In genomic region chr11:6724013-6724412, GRCh38 we compare ENCODE assay signal across 29 cellular contexts. TPM values are rescaled to one million over a fixed set of nuclear protein-coding genes. Genes with fewer than 3 reads are reported as not detected.
A peak's percentile ranks its signal among the peaks of the same experiment; 100 is the strongest.
DNase-seq lines count a peak whose midpoint lies in the region; ATAC-seq, FAIRE-seq and TF ChIP-seq lines count a peak whose summit lies in the region.
"Had no signal": no experiment of that assay in that cellular context is flagged by ENCODE, and none has a peak within 500 bp of the region (broad histone marks: within the 10 kb centered on the region; RNA-seq: fewer than 3 reads in every experiment).

No MANE protein-coding gene starts in this region.

- H3K9me3 ChIP-seq in right lobe of liver (no peaks in the 10 kb centered on the region), HepG2 (ENCODE audit: low read length) (no peaks in the 10 kb centered on the region), endothelial cell of umbilical vein (replicated peaks; ENCODE audit: control insufficient read depth, insufficient read depth, low read length) (no peaks in the 10 kb centered on the region)
- H3K9me3 ChIP-seq: SJCRH30 had no signal

- H4K20me1 ChIP-seq in HepG2 (ENCODE audit: insufficient read depth, low read length): no peaks in the 10 kb centered on the region
- H4K20me1 ChIP-seq in endothelial cell of umbilical vein (replicated peaks; ENCODE audit: control insufficient read depth, extremely low read depth, insufficient read depth, low read length): no peaks in the 10 kb centered on the region
- H4K20me1 ChIP-seq: BLaER1 treated with 17β-estradiol and CSF1 and Interleukin-3, amounts not matched to agents 10 nM and 100 nM had no signal

- FAIRE-seq in HepG2 (lab: Jason Lieb, UNC): no peak
- FAIRE-seq in GM12892 (lab: Jason Lieb, UNC): peak; percentile 5
- FAIRE-seq in endothelial cell of umbilical vein (lab: Jason Lieb, UNC): peak; percentile 58
- FAIRE-seq: A204.1, GM18507, H1 had no signal

- H3K4me3 ChIP-seq in right lobe of liver (no peak overlapping the region), HepG2 (replicated peaks in 1 of 3; ENCODE audit: insufficient read depth in 1 of 3, low read depth in 2 of 3, low read length in 3 of 3) (no peak overlapping the region), endothelial cell of umbilical vein (replicated peaks in 1 of 3; ENCODE audit: insufficient read depth in 1 of 3, low read depth in 1 of 3, low read length in 3 of 3) (no peak overlapping the region)
- H3K4me3 ChIP-seq: BLaER1 treated with 17β-estradiol and CSF1 and Interleukin-3, amounts not matched to agents 10 nM and 100 nM; PC-9; SJCRH30 had no signal

- ATAC-seq in right lobe of liver (peak in 3 of 4 donors; percentile 20 to 52 (median 34)), HepG2 (no peak), GM21423 (IDR thresholded peaks at IDR 0.05; ENCODE audit: unreplicated experiment) (no peak), GM21367 (IDR thresholded peaks at IDR 0.05; ENCODE audit: unreplicated experiment) (no peak)
- ATAC-seq: Right ventricle myocardium inferior, SK-N-SH treated with all-trans-retinoic acid at 6 μM for 48 hours had no signal

- WGBS in right lobe of liver (ENCODE audit: insufficient coverage, low coverage, low lambda C conversion rate, missing lambda C conversion rate): 71% methylated on average over 1 of the region's 1 CpG
- WGBS in HepG2 (ENCODE audit: low lambda C conversion rate): 0% methylated on average over 1 of the region's 1 CpG

- no peak overlapping the region for H2AFZ ChIP-seq in HepG2 (ENCODE audit: low read length)
- H2AFZ ChIP-seq in endothelial cell of umbilical vein (ENCODE audit: low read depth, low read length): no peak overlapping the region
- H2AFZ ChIP-seq: PC-9 had no signal

- TF ChIP-seq CTCF in right lobe of liver (IDR thresholded peaks at IDR 0.05) (no peak), HepG2 (CRISPR knock-in tag; IDR thresholded peaks at IDR 0.05) (no peak), endothelial cell of umbilical vein (IDR thresholded peaks at IDR 0.05; ENCODE audit: extremely low read depth in 1 of 2, insufficient read depth in 1 of 2, low read depth in 1 of 2, low read length in 2 of 2) (no peak)

- H3K4me2 ChIP-seq in HepG2 (ENCODE audit: low read depth, low read length) (no peak overlapping the region), endothelial cell of umbilical vein (ENCODE audit: insufficient read depth, low read length) (peak overlapping the region; percentile 22)
- H3K4me2 ChIP-seq: BLaER1 treated with 17β-estradiol and CSF1 and Interleukin-3, amounts not matched to agents 10 nM and 100 nM; KMS-11; PC-9 had no signal

- no TSS peak for BruUV-seq in HepG2 (replicated peaks; lab: Mats Ljungman, UMichigan)
- BruUV-seq in endothelial cell of umbilical vein (replicated peaks; lab: Mats Ljungman, UMichigan): no TSS peak

- no peaks in the 10 kb centered on the region for H3K79me2 ChIP-seq in HepG2 (ENCODE audit: insufficient read depth, low read length)
- H3K79me2 ChIP-seq in endothelial cell of umbilical vein (ENCODE audit: control insufficient read depth, insufficient read depth, low read length): no peaks in the 10 kb centered on the region

- no peak for DNase-seq in right lobe of liver
- no peak for DNase-seq in HepG2 (ENCODE audit: low spot score)
- DNase-seq in GM12892 (ENCODE audit: insufficient read length): no peak
- peak; percentile 25 for DNase-seq in endothelial cell of umbilical vein (ENCODE audit: low read depth, low spot score)
- DNase-seq in NCI-H526 treated with DMSO at 0.1 percent for 48 hours (lab: John Stamatoyannopoulos, UW): no peak
- DNase-seq: AML-193, Calu3, DMS79 treated with DMSO at 0.1 percent for 48 hours, GF-D8, HCEC 1CT, MM.1S, NCI-H1694, NCI-H2029 treated with DMSO at 0.1 percent for 48 hours, NCI-H446 treated with DMSO at 0.1 percent for 48 hours, NCI-H526, PC-9, SJCRH30 had no signal

- H3K9ac ChIP-seq in HepG2 (ENCODE audit: insufficient read depth, low read depth, low read length): no peak overlapping the region
- H3K9ac ChIP-seq in endothelial cell of umbilical vein (replicated peaks; ENCODE audit: extremely low read depth, insufficient read depth, low read length): no peak overlapping the region
- H3K9ac ChIP-seq: BLaER1 treated with 17β-estradiol and CSF1 and Interleukin-3, amounts not matched to agents 10 nM and 100 nM; KMS-11 had no signal

- POLR2A ChIA-PET in HepG2 (lab: Yijun Ruan, JAX): no interaction called here
- POLR2A ChIA-PET in endothelial cell of umbilical vein (lab: Charles Lee): no interaction called here

- no peak for TF ChIP-seq EP300 in HepG2 (IDR thresholded peaks at IDR 0.05; ENCODE audit: low read depth in 2 of 2, low read length in 2 of 2)
- no peak for TF ChIP-seq EP300 in HepG2 (CRISPR knock-in tag; IDR thresholded peaks at IDR 0.05; ENCODE audit: borderline replicate concordance)

- intact Hi-C loops in right lobe of liver (cut with DNase I) (no loop called here), HepG2 (cut with micrococcal nuclease; ENCODE audit: unreplicated experiment) (no loop called here), endothelial cell of umbilical vein (cut with micrococcal nuclease) (no loop called here)

- H3K9me1 ChIP-seq in endothelial cell of umbilical vein (replicated peaks; ENCODE audit: control insufficient read depth, extremely low read depth, insufficient read depth, low read length): no peaks in the 10 kb centered on the region

- H3K27me3 ChIP-seq in right lobe of liver (no peaks in the 10 kb centered on the region), HepG2 (ENCODE audit: control insufficient read depth in 1 of 2, insufficient read depth in 2 of 2, low read length in 2 of 2) (peaks cover 0 to 3% of the 10 kb centered on the region in 2 experiments; a peak in 1 of 5 replicates), endothelial cell of umbilical vein (ENCODE audit: control insufficient read depth in 2 of 2, insufficient read depth in 2 of 2, low read length in 2 of 2) (peaks cover 0 to 7% of the 10 kb centered on the region in 2 experiments)
- H3K27me3 ChIP-seq: BLaER1 treated with 17β-estradiol and CSF1 and Interleukin-3, amounts not matched to agents 10 nM and 100 nM; SJCRH30 had no signal

- H3K27ac ChIP-seq in right lobe of liver (no peak overlapping the region), HepG2 (ENCODE audit: extremely low read length, insufficient read depth, low read length) (no peak overlapping the region), endothelial cell of umbilical vein (ENCODE audit: insufficient read depth, low read depth, low read length) (no peak overlapping the region)
- H3K27ac ChIP-seq: BLaER1 treated with 17β-estradiol and CSF1 and Interleukin-3, amounts not matched to agents 10 nM and 100 nM; KMS-11; PC-9; SJCRH30 had no signal

- in situ Hi-C loops in HepG2 (cut with HindIII; ENCODE audit: extremely low pct_ligation_motif_present, low pct_unique_long_range_greater_than_20kb): no loop called here

- H3K4me1 ChIP-seq in right lobe of liver (no peaks in the 10 kb centered on the region), HepG2 (ENCODE audit: insufficient read depth, low read length) (peaks cover 19% of the 10 kb centered on the region), endothelial cell of umbilical vein (ENCODE audit: control insufficient read depth, extremely low read depth, insufficient read depth, low read length) (peaks cover 20% of the 10 kb centered on the region)

- CTCF ChIA-PET in HepG2 (lab: Yijun Ruan, JAX; ENCODE audit: low intra/inter-chr PET ratio, low total read pairs) (no interaction called here), endothelial cell of umbilical vein (lab: Charles Lee) (interaction anchor here (2.2 to 6.3 kb wide), 4 partner anchors 14 to 33 kb away, joined by 5 to 34 read pairs (median 10); no protein-coding TSS in a partner anchor)

- TF ChIP-seq POLR2A in right lobe of liver (IDR thresholded peaks at IDR 0.05) (no peak), HepG2 (IDR thresholded peaks at IDR 0.05; ENCODE audit: insufficient read depth in 1 of 2, low read depth in 2 of 2, low read length in 2 of 2) (no peak), GM12892 (IDR thresholded peaks at IDR 0.05; ENCODE audit: low read depth, low read length) (no peak), endothelial cell of umbilical vein (IDR thresholded peaks at IDR 0.05; ENCODE audit: low read depth, low read length) (no peak)

- H3K36me3 ChIP-seq in right lobe of liver (no peaks in the 10 kb centered on the region), HepG2 (replicated peaks in 1 of 2; ENCODE audit: control insufficient read depth in 1 of 2, insufficient read depth in 2 of 2, low read length in 2 of 2) (no peaks in the 10 kb centered on the region), endothelial cell of umbilical vein (ENCODE audit: control insufficient read depth in 2 of 2, extremely low read depth in 1 of 2, insufficient read depth in 2 of 2, low read length in 2 of 2) (no peaks in the 10 kb centered on the region)
- H3K36me3 ChIP-seq: SJCRH30 had no signal

- TF ChIP-seq RAD21 in HepG2 (CRISPR knock-in tag; IDR thresholded peaks at IDR 0.05): no peak

- dilution Hi-C loops in endothelial cell of umbilical vein (cut with MboI; ENCODE audit: extremely low pct_ligation_motif_present, low sequenced_read_pairs): no loop called here

RNA-seq across cellular contexts. Expression of gene MRPL17, which starts 40.9 kb away (rescaled TPM):
- total RNA-seq in right lobe of liver (10 to 100 TPM; 10.7 to 21.6 (median 17.3) TPM), HepG2 (2016; rRNA removed; fragmentation: Illumina TruSeq; extraction: Trizol) (90.0 and 97.9 TPM in 2 replicates), endothelial cell of umbilical vein (86.8 and 87.2 TPM in 2 replicates)
- total RNA-seq in HepG2 (2016; cell fraction: cytosol; rRNA removed; fragmentation: Illumina TruSeq; extraction: Trizol; ENCODE audit: low read depth): 29.1 and 29.3 TPM in 2 replicates
- total RNA-seq in HepG2 (2016; cell fraction: insoluble cytoplasmic fraction; rRNA removed; fragmentation: Illumina TruSeq; extraction: Trizol): 79.3 and 102 TPM in 2 replicates
- 33.0 and 35.7 TPM in 2 replicates for total RNA-seq in HepG2 (2016; cell fraction: membrane; rRNA removed; fragmentation: Illumina TruSeq; extraction: Trizol)
- 31.5 and 38.4 TPM in 2 replicates for total RNA-seq in HepG2 (2016; cell fraction: nucleus; rRNA removed; fragmentation: Illumina TruSeq; extraction: Trizol)
- polyA plus RNA-seq in HepG2 (2011; rRNA removed) (53.7 and 59.4 TPM in 2 replicates), endothelial cell of umbilical vein (61.7 and 67.6 TPM in 2 replicates)
- polyA plus RNA-seq in HepG2 (2011; cell fraction: cytosol; rRNA removed): 36.2 and 46.4 TPM in 2 replicates
- 17.6 and 20.3 TPM in 2 replicates for polyA plus RNA-seq in HepG2 (2011; cell fraction: nucleus; rRNA removed)
- polyA plus RNA-seq in HepG2 (2012): 27.7 and 47.0 TPM in 2 replicates
- polyA plus RNA-seq in HepG2 (2016; cell fraction: cytosol; fragmentation: Illumina TruSeq; extraction: Trizol; ENCODE audit: low read depth): 24.1 and 27.6 TPM in 2 replicates
- polyA plus RNA-seq in HepG2 (2016; cell fraction: insoluble cytoplasmic fraction; fragmentation: Illumina TruSeq; extraction: Trizol; ENCODE audit: low read depth): 114 and 118 TPM in 2 replicates
- 26.3 and 30.4 TPM in 2 replicates for polyA plus RNA-seq in HepG2 (2016; cell fraction: membrane; fragmentation: Illumina TruSeq; extraction: Trizol; ENCODE audit: low read depth)
- polyA plus RNA-seq in HepG2 (2016; cell fraction: nucleus; fragmentation: Illumina TruSeq; extraction: Trizol; ENCODE audit: insufficient read depth, low read depth): 68.9 and 72.4 TPM in 2 replicates
- 33.6 and 93.6 TPM in 2 replicates for polyA minus RNA-seq in HepG2 (2011; rRNA and poly(A)+ RNA removed; ENCODE audit: low replicate concordance)
- 22.0 and 32.7 TPM in 2 replicates for polyA minus RNA-seq in HepG2 (2011; cell fraction: cytosol; rRNA and poly(A)+ RNA removed)
- 27.2 and 31.0 TPM in 2 replicates for polyA minus RNA-seq in HepG2 (2011; cell fraction: nucleus; rRNA and poly(A)+ RNA removed)
- 92.5 TPM for polyA plus RNA-seq in GM12892 (2012; ENCODE audit: missing spikeins)
- 72.5 and 80.8 TPM in 2 replicates for polyA plus RNA-seq in endothelial cell of umbilical vein (2011; cell fraction: cytosol; rRNA removed)
- polyA plus RNA-seq in endothelial cell of umbilical vein (2011; cell fraction: nucleus; rRNA removed): 34.5 and 39.1 TPM in 2 replicates
- polyA plus RNA-seq in endothelial cell of umbilical vein (2012): 90.2 and 103 TPM in 2 replicates
- 42.4 and 46.0 TPM in 2 replicates for polyA minus RNA-seq in endothelial cell of umbilical vein
- polyA minus RNA-seq in endothelial cell of umbilical vein (2011; cell fraction: cytosol; rRNA and poly(A)+ RNA removed): 67.5 TPM
- polyA minus RNA-seq in endothelial cell of umbilical vein (2011; cell fraction: nucleus; rRNA and poly(A)+ RNA removed): 10.6 and 12.9 TPM in 2 replicates

RNA-seq across cellular contexts. Expression of gene OR2AG2, which starts 47.8 kb away (rescaled TPM):
- total RNA-seq in right lobe of liver (under 1 TPM in 1 of 6 experiments, not detected in 5; 0.07 TPM), HepG2 (2016; rRNA removed; fragmentation: Illumina TruSeq; extraction: Trizol) (not detected in 2 replicates), endothelial cell of umbilical vein (0.33 and 0.46 TPM in 2 replicates)
- not detected in 2 replicates for total RNA-seq in HepG2 (2016; cell fraction: cytosol; rRNA removed; fragmentation: Illumina TruSeq; extraction: Trizol; ENCODE audit: low read depth)
- not detected in 2 replicates for total RNA-seq in HepG2 (2016; cell fraction: insoluble cytoplasmic fraction; rRNA removed; fragmentation: Illumina TruSeq; extraction: Trizol)
- total RNA-seq in HepG2 (2016; cell fraction: membrane; rRNA removed; fragmentation: Illumina TruSeq; extraction: Trizol): not detected in 2 replicates
- not detected in 2 replicates for total RNA-seq in HepG2 (2016; cell fraction: nucleus; rRNA removed; fragmentation: Illumina TruSeq; extraction: Trizol)
- polyA plus RNA-seq in HepG2 (2011; rRNA removed) (not detected in 2 replicates), endothelial cell of umbilical vein (0.13 and 0.18 TPM in 2 replicates)
- not detected in 2 replicates for polyA plus RNA-seq in HepG2 (2011; cell fraction: cytosol; rRNA removed)
- polyA plus RNA-seq in HepG2 (2011; cell fraction: nucleus; rRNA removed): not detected in 2 replicates
- not detected in 2 replicates for polyA plus RNA-seq in HepG2 (2012)
- not detected in 2 replicates for polyA plus RNA-seq in HepG2 (2016; cell fraction: cytosol; fragmentation: Illumina TruSeq; extraction: Trizol; ENCODE audit: low read depth)
- polyA plus RNA-seq in HepG2 (2016; cell fraction: insoluble cytoplasmic fraction; fragmentation: Illumina TruSeq; extraction: Trizol; ENCODE audit: low read depth): not detected in 2 replicates
- polyA plus RNA-seq in HepG2 (2016; cell fraction: membrane; fragmentation: Illumina TruSeq; extraction: Trizol; ENCODE audit: low read depth): not detected in 2 replicates
- not detected in 2 replicates for polyA plus RNA-seq in HepG2 (2016; cell fraction: nucleus; fragmentation: Illumina TruSeq; extraction: Trizol; ENCODE audit: insufficient read depth, low read depth)
- not detected in 2 replicates for polyA minus RNA-seq in HepG2 (2011; rRNA and poly(A)+ RNA removed; ENCODE audit: low replicate concordance)
- polyA minus RNA-seq in HepG2 (2011; cell fraction: cytosol; rRNA and poly(A)+ RNA removed): not detected in 2 replicates
- not detected in 2 replicates for polyA minus RNA-seq in HepG2 (2011; cell fraction: nucleus; rRNA and poly(A)+ RNA removed)
- polyA plus RNA-seq in GM12892 (2012; ENCODE audit: missing spikeins): not detected
- polyA plus RNA-seq in endothelial cell of umbilical vein (2011; cell fraction: cytosol; rRNA removed): 0.14 and 0.18 TPM in 2 replicates
- 0.43 and 0.53 TPM in 2 replicates for polyA plus RNA-seq in endothelial cell of umbilical vein (2011; cell fraction: nucleus; rRNA removed)
- polyA plus RNA-seq in endothelial cell of umbilical vein (2012): 0.12 and 0.13 TPM in 2 replicates
- polyA minus RNA-seq in endothelial cell of umbilical vein: 3.7 and 4.0 TPM in 2 replicates
- not detected for polyA minus RNA-seq in endothelial cell of umbilical vein (2011; cell fraction: cytosol; rRNA and poly(A)+ RNA removed)
- 5.0 and 8.9 TPM in 2 replicates for polyA minus RNA-seq in endothelial cell of umbilical vein (2011; cell fraction: nucleus; rRNA and poly(A)+ RNA removed)
- total RNA-seq: Calu3, Right ventricle myocardium inferior, SJCRH30 had no signal
- polyA plus RNA-seq: IgD-negative memory B cell had no signal

RNA-seq across cellular contexts. Expression of gene OR2AG1, which starts 58.8 kb away (rescaled TPM):
- not detected for total RNA-seq in right lobe of liver
- not detected in 2 replicates for total RNA-seq in HepG2 (2016; rRNA removed; fragmentation: Illumina TruSeq; extraction: Trizol)
- total RNA-seq in HepG2 (2016; cell fraction: cytosol; rRNA removed; fragmentation: Illumina TruSeq; extraction: Trizol; ENCODE audit: low read depth): not detected in 2 replicates
- total RNA-seq in HepG2 (2016; cell fraction: insoluble cytoplasmic fraction; rRNA removed; fragmentation: Illumina TruSeq; extraction: Trizol): not detected in 2 replicates
- not detected in 2 replicates for total RNA-seq in HepG2 (2016; cell fraction: membrane; rRNA removed; fragmentation: Illumina TruSeq; extraction: Trizol)
- not detected in 2 replicates for total RNA-seq in HepG2 (2016; cell fraction: nucleus; rRNA removed; fragmentation: Illumina TruSeq; extraction: Trizol)
- not detected in 2 replicates for polyA plus RNA-seq in HepG2 (2011; rRNA removed)
- polyA plus RNA-seq in HepG2 (2011; cell fraction: cytosol; rRNA removed): not detected in 2 replicates
- not detected in 2 replicates for polyA plus RNA-seq in HepG2 (2011; cell fraction: nucleus; rRNA removed)
- not detected in 2 replicates for polyA plus RNA-seq in HepG2 (2012)
- polyA plus RNA-seq in HepG2 (2016; cell fraction: cytosol; fragmentation: Illumina TruSeq; extraction: Trizol; ENCODE audit: low read depth): not detected in 2 replicates
- polyA plus RNA-seq in HepG2 (2016; cell fraction: insoluble cytoplasmic fraction; fragmentation: Illumina TruSeq; extraction: Trizol; ENCODE audit: low read depth): not detected in 2 replicates
- not detected in 2 replicates for polyA plus RNA-seq in HepG2 (2016; cell fraction: membrane; fragmentation: Illumina TruSeq; extraction: Trizol; ENCODE audit: low read depth)
- not detected in 2 replicates for polyA plus RNA-seq in HepG2 (2016; cell fraction: nucleus; fragmentation: Illumina TruSeq; extraction: Trizol; ENCODE audit: insufficient read depth, low read depth)
- not detected in 2 replicates for polyA minus RNA-seq in HepG2 (2011; rRNA and poly(A)+ RNA removed; ENCODE audit: low replicate concordance)
- not detected in 2 replicates for polyA minus RNA-seq in HepG2 (2011; cell fraction: cytosol; rRNA and poly(A)+ RNA removed)
- polyA minus RNA-seq in HepG2 (2011; cell fraction: nucleus; rRNA and poly(A)+ RNA removed): not detected in 2 replicates
- not detected for polyA plus RNA-seq in GM12892 (2012; ENCODE audit: missing spikeins)
- not detected in 2 replicates for total RNA-seq in endothelial cell of umbilical vein
- polyA plus RNA-seq in endothelial cell of umbilical vein: not detected in 2 replicates
- polyA plus RNA-seq in endothelial cell of umbilical vein (2011; cell fraction: cytosol; rRNA removed): not detected in 2 replicates
- not detected in 2 replicates for polyA plus RNA-seq in endothelial cell of umbilical vein (2011; cell fraction: nucleus; rRNA removed)
- not detected in 2 replicates for polyA plus RNA-seq in endothelial cell of umbilical vein (2012)
- not detected in 2 replicates for polyA minus RNA-seq in endothelial cell of umbilical vein
- polyA minus RNA-seq in endothelial cell of umbilical vein (2011; cell fraction: cytosol; rRNA and poly(A)+ RNA removed): not detected
- not detected in 2 replicates for polyA minus RNA-seq in endothelial cell of umbilical vein (2011; cell fraction: nucleus; rRNA and poly(A)+ RNA removed)
- total RNA-seq: Calu3, H1, PC-9, Right ventricle myocardium inferior, RPMI7951, SJCRH30 had no signal
- polyA plus RNA-seq: AG04450, H1, IgD-negative memory B cell had no signal

Comparison
In these comparisons a context has a peak if more than half of its experiments do, and no peak if none do; other contexts are left out.
1. ATAC-seq: peak in right lobe of liver (3 of 4); none in HepG2 (single experiment), GM21423 (single experiment) and GM21367 (single experiment).